9 cellular contexts compared by ENCODE assay signal in genomic region chr1:8875216-8875861, GRCh38. TPM values are rescaled to one million over a fixed set of nuclear protein-coding genes. Genes with fewer than 3 reads are reported as not detected.
A peak's percentile ranks its signal among the peaks of the same experiment; 100 is the strongest.
DNase-seq lines count a peak whose midpoint lies in the region; FAIRE-seq and TF ChIP-seq lines count a peak whose summit lies in the region.
"Had no signal": no experiment of that assay in that cellular context is flagged by ENCODE, and none has a peak within 500 bp of the region (broad histone marks: within the 10 kb centered on the region; RNA-seq: fewer than 3 reads in every experiment).

No MANE protein-coding gene starts in this region.

- CTCF ChIA-PET in RWPE1 (lab: Yijun Ruan, JAX), result no interaction called here

- 32 to 35% methylated on average over 7 of the region's 7 CpGs for WGBS in esophagus, 2 donors

- H3K36me3 ChIP-seq in esophagus (ENCODE audit: control insufficient read depth in 2 of 2, insufficient read depth in 2 of 2, low read length in 1 of 2), result peaks cover 16 to 24% of the 10 kb centered on the region in 2 donors

- TF ChIP-seq POLR2A in GM12891 (IDR thresholded peaks at IDR 0.05; ENCODE audit: low read depth, low read length), result peak; percentile 59; the same call in 1 of the 2 replicates

- no peak for TF ChIP-seq CTCF in RWPE1 (conservative IDR thresholded peaks at IDR 0.05; ENCODE audit: low read depth)

- no peaks in the 10 kb centered on the region for H3K27me3 ChIP-seq in esophagus (ENCODE audit: control insufficient read depth in 1 of 2, insufficient read depth in 2 of 2, low read length in 2 of 2)

- no peaks in the 10 kb centered on the region for H3K9me3 ChIP-seq in esophagus (ENCODE audit: control insufficient read depth in 2 of 2, insufficient read depth in 1 of 2, low read depth in 1 of 2, low read length in 1 of 2)

- FAIRE-seq in GM12891 (lab: Jason Lieb, UNC), result no peak
- FAIRE-seq: H54 had no signal

- POLR2A ChIA-PET in RWPE1 (lab: Yijun Ruan, JAX; ENCODE audit: low non-redundant PET), result interaction anchor here (0.5 kb wide), 1 partner anchor 743 kb away, joined by 3 read pairs; no protein-coding TSS in a partner anchor

- peak overlapping the region in 1 of 2 donors; percentile 92 for H3K4me3 ChIP-seq in esophagus (ENCODE audit: low read depth in 1 of 2, low read length in 2 of 2)
- H3K4me3 ChIP-seq in skeletal muscle cell (ENCODE audit: low read depth, low read length), result peak overlapping the region; percentile 86

- DNase-seq in GM12891 (ENCODE audit: insufficient read length, low spot score) (no peak), RWPE1 (ENCODE audit: low spot score) (no peak), skeletal muscle cell (ENCODE audit: low read depth) (no peak), DMS153 treated with DMSO at 0.1 percent for 48 hours (lab: John Stamatoyannopoulos, UW; ENCODE audit: unreplicated experiment) (no peak), NCI-H345 treated with DMSO at 0.1 percent for 48 hours (lab: John Stamatoyannopoulos, UW; ENCODE audit: unreplicated experiment) (no peak), cerebellar cortex (ENCODE audit: low spot score) (no peak)
- DNase-seq in activated effector memory CD4-positive, alpha-beta T cell treated with Interleukin-2 at 50 U/mL for 16 hours, result no peak

- H3K4me1 ChIP-seq in esophagus (ENCODE audit: control insufficient read depth in 2 of 2, insufficient read depth in 2 of 2, low read length in 1 of 2), result peaks cover 0 to 14% of the 10 kb centered on the region in 2 donors

- H3K27ac ChIP-seq in RWPE1 (peak overlapping the region; percentile 93), esophagus (ENCODE audit: low read depth in 2 of 2, low read length in 1 of 2) (peak overlapping the region; percentile 79 to 85)

TF ChIP-seq in GM12891, 5 proteins besides CTCF, POLR2A, EP300 and RAD21:
- TF ChIP-seq POLR2AphosphoS5 (IDR thresholded peaks at IDR 0.05; ENCODE audit: low read depth, low read length) (peak; percentile 56), SPI1 (IDR thresholded peaks at IDR 0.05; ENCODE audit: low read depth, low read length) (no peak)

RNA-seq across cellular contexts. Expression of gene ENO1, which starts 3.1 kb away (rescaled TPM):
- 2,629 TPM for polyA plus RNA-seq in GM12891 (2012; ENCODE audit: low read depth, missing spikeins)
- 1,000 to 10,000 TPM in 1 of 2 donors, 100 to 1,000 TPM in 1; 403 to 1,101 TPM for polyA plus RNA-seq in esophagus

RNA-seq across cellular contexts. Expression of gene RERE, which starts 57.9 kb away (rescaled TPM):
- 21.3 TPM for polyA plus RNA-seq in GM12891 (2012; ENCODE audit: low read depth, missing spikeins)
- polyA plus RNA-seq in esophagus, result 10 to 100 TPM; 14.0 to 24.4 TPM
